ENCODE assay signal across 8 cellular contexts in the genomic region with DNA sequence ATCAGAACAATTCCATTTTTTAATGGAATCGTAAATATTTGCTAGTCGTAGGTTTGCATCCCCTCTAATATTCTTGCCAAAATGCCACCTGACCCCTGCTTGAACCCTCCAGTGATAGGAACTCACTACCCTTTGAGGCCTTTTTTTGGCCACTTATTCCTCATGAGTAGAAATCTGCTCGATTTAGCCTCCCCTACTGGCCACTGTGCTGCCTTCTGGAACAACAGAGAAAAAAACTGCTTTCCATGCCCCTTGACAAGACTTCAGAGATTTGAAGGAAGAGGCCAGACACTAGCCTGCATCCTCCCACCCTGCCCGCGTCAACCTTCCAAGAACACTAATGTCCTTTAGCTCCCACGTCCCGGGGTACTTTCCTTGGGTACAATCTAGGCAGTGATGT. TPM values are rescaled to one million over a fixed set of nuclear protein-coding genes. Genes with fewer than 3 reads are reported as not detected.
DNase-seq lines count a peak whose midpoint lies in the region; ATAC-seq and TF ChIP-seq lines count a peak whose summit lies in the region.
"Had no signal": no experiment of that assay in that cellular context is flagged by ENCODE, and none has a peak within 500 bp of the region (broad histone marks: within the 10 kb centered on the region; RNA-seq: fewer than 3 reads in every experiment).

No MANE protein-coding gene starts in this region.

- H3K36me3 ChIP-seq in DND-41 (ENCODE audit: insufficient read depth, low read length) (peaks cover 99% of the 10 kb centered on the region), HCT116 (ENCODE audit: control insufficient read depth in 1 of 2, insufficient read depth in 2 of 2, low read length in 2 of 2) (no peaks in the 10 kb centered on the region), osteoblast (ENCODE audit: insufficient read depth, low read length) (no peaks in the 10 kb centered on the region)

- no peaks in the 10 kb centered on the region for H3K9me3 ChIP-seq in DND-41 (ENCODE audit: insufficient read depth, low read length, severe bottlenecking)
- no peaks in the 10 kb centered on the region for H3K9me3 ChIP-seq in HCT116 (ENCODE audit: control insufficient read depth in 1 of 2, insufficient read depth in 1 of 2, low read depth in 1 of 2, low read length in 2 of 2)
- H3K9me3 ChIP-seq in osteoblast (ENCODE audit: low read depth, low read length), result no peaks in the 10 kb centered on the region

- H3K9me2 ChIP-seq in HCT116 (ENCODE audit: insufficient read depth), result no peaks in the 10 kb centered on the region

- H3K79me2 ChIP-seq in DND-41 (ENCODE audit: insufficient read depth, low read length) (peaks cover 99% of the 10 kb centered on the region), HCT116 (ENCODE audit: insufficient read depth, low read length) (no peaks in the 10 kb centered on the region), osteoblast (ENCODE audit: insufficient read depth, low read length) (no peaks in the 10 kb centered on the region)

- DNase-seq in DND-41 (no peak), HCT116 (ENCODE audit: low read depth, low spot score) (no peak), cardiac fibroblast (ENCODE audit: low read depth in 2 of 2) (peak in 1 of 2 donors; percentile 28), osteoblast (ENCODE audit: insufficient read length, low spot score, missing footprints) (peak; percentile 66), osteocyte (ENCODE audit: extremely low spot score, unreplicated experiment) (no peak), DMS114 treated with DMSO at 0.1 percent for 48 hours (lab: John Stamatoyannopoulos, UW; ENCODE audit: unreplicated experiment) (no peak)

- H2AFZ ChIP-seq in DND-41 (ENCODE audit: low read depth, low read length) (no peak overlapping the region), HCT116 (ENCODE audit: low read depth, low read length, poor library complexity, severe bottlenecking) (no peak overlapping the region), osteoblast (ENCODE audit: low read length) (no peak overlapping the region)

- peaks cover 2% of the 10 kb centered on the region for H3K27me3 Mint-ChIP-seq in osteocyte (ENCODE audit: unreplicated experiment)

- CTCF ChIA-PET in HCT116 (lab: Charles Lee), result no interaction called here

- H3K4me3 ChIP-seq in DND-41 (ENCODE audit: low read depth in 1 of 2, low read length in 2 of 2), result no peak overlapping the region
- H3K4me3 ChIP-seq in HCT116 (replicated peaks in 1 of 2; ENCODE audit: low read depth in 1 of 2, low read length in 2 of 2), result no peak overlapping the region
- no peak overlapping the region for H3K4me3 ChIP-seq in cardiac fibroblast (replicated peaks in 1 of 2; ENCODE audit: low read depth in 2 of 2, low read length in 2 of 2)
- no peak overlapping the region for H3K4me3 ChIP-seq in osteoblast (ENCODE audit: insufficient read depth, low read length)
- H3K4me3 ChIP-seq: coronary artery had no signal

- POLR2A ChIA-PET in HCT116 (lab: Charles Lee), result no interaction called here

- H3K27ac Mint-ChIP-seq in osteocyte (ENCODE audit: unreplicated experiment), result no peak overlapping the region

- no peaks in the 10 kb centered on the region for H3K27me3 ChIP-seq in DND-41 (ENCODE audit: insufficient read depth, low read length, poor library complexity)
- no peaks in the 10 kb centered on the region for H3K27me3 ChIP-seq in HCT116 (ENCODE audit: insufficient read depth, low read length)
- no peaks in the 10 kb centered on the region for H3K27me3 ChIP-seq in osteoblast (ENCODE audit: insufficient read depth, low read length)

- TF ChIP-seq CTCF in DND-41 (IDR thresholded peaks at IDR 0.05; ENCODE audit: borderline replicate concordance, extremely low read depth, low read length, poor library complexity, severe bottlenecking) (peak; percentile 25), HCT116 (IDR thresholded peaks at IDR 0.05 in 2 of 3, conservative IDR thresholded peaks at IDR 0.05 in 1 of 3; ENCODE audit: borderline replicate concordance in 1 of 3, insufficient read depth in 1 of 3, low read depth in 2 of 3, low read length in 2 of 3) (peak in 2 of 3 experiments; percentile 38 to 41; a peak in 4 of 6 replicates), cardiac fibroblast (IDR thresholded peaks at IDR 0.05; ENCODE audit: low read depth, low read length) (peak; percentile 38), osteoblast (IDR thresholded peaks at IDR 0.05; ENCODE audit: extremely low read depth, low read depth, low read length) (peak; percentile 36), osteocyte (IDR thresholded peaks at IDR 0.05) (no peak)

- TF ChIP-seq RAD21 in HCT116 (IDR thresholded peaks at IDR 0.05; ENCODE audit: low read depth), result peak; percentile 25; the same call in 1 of the 2 replicates

- no peak overlapping the region for H3K4me3 Mint-ChIP-seq in osteocyte (ENCODE audit: unreplicated experiment)

- H3K27ac ChIP-seq in DND-41 (ENCODE audit: low read length) (peak overlapping the region; percentile 100), HCT116 (ENCODE audit: low read depth, low read length) (no peak overlapping the region), osteoblast (ENCODE audit: low read depth, low read length) (no peak overlapping the region)

- intact Hi-C loops in HCT116 (cut with micrococcal nuclease), result no loop called here

- RAD21 ChIA-PET in HCT116 (lab: Charles Lee; ENCODE audit: low non-redundant PET in 1 of 2, low total read pairs in 2 of 2, uncharacterized antibody in 2 of 2, unreplicated experiment in 2 of 2), result no interaction called here

- no peaks in the 10 kb centered on the region for H3K9me3 Mint-ChIP-seq in osteocyte (ENCODE audit: unreplicated experiment)

- H3K4me2 ChIP-seq in DND-41 (ENCODE audit: insufficient read depth, low read length) (peak overlapping the region; percentile 30), HCT116 (ENCODE audit: low read length) (no peak overlapping the region), osteoblast (ENCODE audit: insufficient read depth, low read length) (no peak overlapping the region)

- no peak for TF ChIP-seq POLR2A in HCT116 (IDR thresholded peaks at IDR 0.05; ENCODE audit: borderline replicate concordance, extremely low read depth, insufficient read depth, insufficient read length)

- H4K20me1 ChIP-seq in DND-41 (ENCODE audit: insufficient read depth, low read length) (peaks cover 78% of the 10 kb centered on the region), HCT116 (ENCODE audit: insufficient read depth) (no peaks in the 10 kb centered on the region), osteoblast (ENCODE audit: insufficient read depth, low read length) (no peaks in the 10 kb centered on the region)

- peaks cover 5% of the 10 kb centered on the region for H3K4me1 Mint-ChIP-seq in osteocyte (ENCODE audit: unreplicated experiment)

- BruUV-seq in HCT116 (replicated peaks; lab: Mats Ljungman, UMichigan), result no TSS peak

- no peak overlapping the region for H3K9ac ChIP-seq in DND-41 (ENCODE audit: low read depth, low read length)
- H3K9ac ChIP-seq in HCT116 (ENCODE audit: low read length), result no peak overlapping the region

- H3K36me3 Mint-ChIP-seq in osteocyte (ENCODE audit: unreplicated experiment), result no peaks in the 10 kb centered on the region

- H3K4me1 ChIP-seq in DND-41 (ENCODE audit: insufficient read depth, low read length) (peaks cover 87% of the 10 kb centered on the region), HCT116 (ENCODE audit: control insufficient read depth in 1 of 2, insufficient read depth in 2 of 2, low read length in 2 of 2) (peaks cover 8 to 30% of the 10 kb centered on the region in 2 experiments; a peak in 3 of 4 replicates), osteoblast (ENCODE audit: insufficient read depth, low read length) (peaks cover 6% of the 10 kb centered on the region)

- no peak for ATAC-seq in DND-41 (ENCODE audit: insufficient read depth, low read depth)
- no peak for ATAC-seq in HCT116
- no peak for ATAC-seq in GM21717 (IDR thresholded peaks at IDR 0.05; ENCODE audit: unreplicated experiment)

TF ChIP-seq in HCT116, 20 proteins besides CTCF, POLR2A, EP300 and RAD21 (continues in another document):
- TF ChIP-seq ZFX (IDR thresholded peaks at IDR 0.05) (no peak), EZH2 (IDR thresholded peaks at IDR 0.05) (no peak), EZH2phosphoT487 (IDR thresholded peaks at IDR 0.05; ENCODE audit: borderline replicate concordance) (no peak), CEBPB (IDR thresholded peaks at IDR 0.05; ENCODE audit: low read depth) (no peak), EGR1 (IDR thresholded peaks at IDR 0.05; ENCODE audit: low read depth) (no peak), CBX3 (IDR thresholded peaks at IDR 0.05; ENCODE audit: low read depth) (no peak), FOSL1 (IDR thresholded peaks at IDR 0.05; ENCODE audit: low read depth) (no peak), SP1 (IDR thresholded peaks at IDR 0.05; ENCODE audit: low read depth) (no peak), ELF1 (IDR thresholded peaks at IDR 0.05; ENCODE audit: borderline replicate concordance, low read depth) (no peak)
- TF ChIP-seq, protein P1, sequence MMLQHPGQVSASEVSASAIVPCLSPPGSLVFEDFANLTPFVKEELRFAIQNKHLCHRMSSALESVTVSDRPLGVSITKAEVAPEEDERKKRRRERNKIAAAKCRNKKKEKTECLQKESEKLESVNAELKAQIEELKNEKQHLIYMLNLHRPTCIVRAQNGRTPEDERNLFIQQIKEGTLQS (IDR thresholded peaks at IDR 0.05), result no peak
- TF ChIP-seq, protein P2, sequence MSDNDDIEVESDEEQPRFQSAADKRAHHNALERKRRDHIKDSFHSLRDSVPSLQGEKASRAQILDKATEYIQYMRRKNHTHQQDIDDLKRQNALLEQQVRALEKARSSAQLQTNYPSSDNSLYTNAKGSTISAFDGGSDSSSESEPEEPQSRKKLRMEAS (IDR thresholded peaks at IDR 0.05), result no peak
- TF ChIP-seq, protein P3, sequence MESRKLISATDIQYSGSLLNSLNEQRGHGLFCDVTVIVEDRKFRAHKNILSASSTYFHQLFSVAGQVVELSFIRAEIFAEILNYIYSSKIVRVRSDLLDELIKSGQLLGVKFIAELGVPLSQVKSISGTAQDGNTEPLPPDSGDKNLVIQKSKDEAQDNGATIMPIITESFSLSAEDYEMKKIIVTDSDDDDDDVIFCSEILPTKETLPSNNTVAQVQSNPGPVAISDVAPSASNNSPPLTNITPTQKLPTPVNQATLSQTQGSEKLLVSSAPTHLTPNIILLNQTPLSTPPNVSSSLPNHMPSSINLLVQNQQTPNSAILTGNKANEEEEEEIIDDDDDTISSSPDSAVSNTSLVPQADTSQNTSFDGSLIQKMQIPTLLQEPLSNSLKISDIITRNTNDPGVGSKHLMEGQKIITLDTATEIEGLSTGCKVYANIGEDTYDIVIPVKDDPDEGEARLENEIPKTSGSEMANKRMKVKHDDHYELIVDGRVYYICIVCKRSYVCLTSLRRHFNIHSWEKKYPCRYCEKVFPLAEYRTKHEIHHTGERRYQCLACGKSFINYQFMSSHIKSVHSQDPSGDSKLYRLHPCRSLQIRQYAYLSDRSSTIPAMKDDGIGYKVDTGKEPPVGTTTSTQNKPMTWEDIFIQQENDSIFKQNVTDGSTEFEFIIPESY (IDR thresholded peaks at IDR 0.05; ENCODE audit: extremely low read depth, insufficient replicate concordance, low read length), result no peak

RNA-seq across cellular contexts. Expression of a gene that starts 4.1 kb away (rescaled TPM):
- total RNA-seq in HCT116 (2021; ENCODE audit: unreplicated experiment), result 4.3 TPM
- 3.2 and 3.5 TPM in 2 replicates for polyA plus RNA-seq in HCT116 (2012)
- total RNA-seq in osteoblast, result 10.5 and 10.9 TPM in 2 replicates
- 0.78 and 1.7 TPM in 2 replicates for total RNA-seq in osteocyte

RNA-seq across cellular contexts. Expression of a gene that starts 33.2 kb away (rescaled TPM):
- 25.0 TPM for total RNA-seq in HCT116 (2021; ENCODE audit: unreplicated experiment)
- polyA plus RNA-seq in HCT116 (2012), result 17.1 and 22.4 TPM in 2 replicates
- 35.5 and 42.1 TPM in 2 replicates for total RNA-seq in osteoblast
- 28.2 and 30.2 TPM in 2 replicates for total RNA-seq in osteocyte
